ENCODE assay signal across 26 cellular contexts in genomic region chr5:36651775-36652685, GRCh38. TPM values are rescaled to one million over a fixed set of nuclear protein-coding genes. Genes with fewer than 3 reads are reported as not detected.
DNase-seq lines count a peak whose midpoint lies in the region; ATAC-seq, FAIRE-seq and TF ChIP-seq lines count a peak whose summit lies in the region.
"Had no signal": no experiment of that assay in that cellular context is flagged by ENCODE, and none has a peak within 500 bp of the region (broad histone marks: within the 10 kb centered on the region; RNA-seq: fewer than 3 reads in every experiment).

No MANE protein-coding gene starts in this region.

- no peak for TF ChIP-seq POLR2A in testis (IDR thresholded peaks at IDR 0.05)

- no peak overlapping the region for H3K4me2 ChIP-seq in astrocyte (ENCODE audit: low read length)
- H3K4me2 ChIP-seq: A549, smooth muscle cell had no signal

- H3K9me3 ChIP-seq in astrocyte (ENCODE audit: insufficient read depth, low read depth, low read length) (no peaks in the 10 kb centered on the region), testis (no peaks in the 10 kb centered on the region)
- H3K9me3 ChIP-seq: A549, uterus had no signal

- H3K9me3 Mint-ChIP-seq in astrocyte (ENCODE audit: unreplicated experiment) (no peaks in the 10 kb centered on the region), nephron (no peaks in the 10 kb centered on the region), Calu3 (ENCODE audit: low read depth, unreplicated experiment) (no peaks in the 10 kb centered on the region)
- H3K9me3 Mint-ChIP-seq in activated naive CD4-positive, alpha-beta T cell treated with anti-CD3 and anti-CD28 coated beads, Interleukin-2, amount 10 ng/mL, durations not matched to agents 7 days and 5 days, result no peaks in the 10 kb centered on the region
- H3K9me3 Mint-ChIP-seq: activated T-cell treated with anti-CD3 and anti-CD28 coated beads, Interleukin-2, amount 50 U/mL, for 24 hours; naive B cell; stimulated activated naive CD8-positive, alpha-beta T cell treated with anti-CD3 and anti-CD28 coated beads, Interleukin-15, amount 100 ng/mL, for 72 hours had no signal

- H3K79me2 ChIP-seq in astrocyte (ENCODE audit: insufficient read depth, low read length), result no peaks in the 10 kb centered on the region

- no peaks in the 10 kb centered on the region for H3K36me3 ChIP-seq in astrocyte (ENCODE audit: insufficient read depth, low read length)
- H3K36me3 ChIP-seq in testis (ENCODE audit: low read depth, missing control alignments), result no peaks in the 10 kb centered on the region
- H3K36me3 ChIP-seq: uterus had no signal

- WGBS in testis, 2 donors, result 76 to 89% methylated on average over 9 of the region's 9 CpGs

- peaks cover 6% of the 10 kb centered on the region for H3K36me3 Mint-ChIP-seq in astrocyte (ENCODE audit: low read depth, unreplicated experiment)
- no peaks in the 10 kb centered on the region for H3K36me3 Mint-ChIP-seq in nephron (ENCODE audit: low read depth)
- H3K36me3 Mint-ChIP-seq in Calu3 (ENCODE audit: insufficient read depth, unreplicated experiment), result no peaks in the 10 kb centered on the region
- no peaks in the 10 kb centered on the region for H3K36me3 Mint-ChIP-seq in activated naive CD4-positive, alpha-beta T cell treated with anti-CD3 and anti-CD28 coated beads, Interleukin-2, amount 10 ng/mL, durations not matched to agents 7 days and 5 days
- H3K36me3 Mint-ChIP-seq: naive B cell had no signal

- FAIRE-seq in astrocyte (lab: Jason Lieb, UNC), result no peak
- FAIRE-seq: A549 had no signal

- peaks cover 3% of the 10 kb centered on the region for H3K4me1 ChIP-seq in astrocyte (ENCODE audit: insufficient read depth, low read length)
- H3K4me1 ChIP-seq in testis, result no peaks in the 10 kb centered on the region
- H3K4me1 ChIP-seq: A549, uterus had no signal

- no TSS peak for BruUV-seq in Calu3 (replicated peaks; lab: Mats Ljungman, UMichigan)

- CTCF ChIA-PET in Calu3 (lab: Charles Lee), result interaction anchor here (1.0 kb wide), 1 partner anchor 9 kb away, joined by 4 read pairs; no protein-coding TSS in a partner anchor
- CTCF ChIA-PET in activated naive CD4-positive, alpha-beta T cell treated with anti-CD3 and anti-CD28 coated beads, Interleukin-2, amount 10 ng/mL, durations not matched to agents 7 days and 5 days (lab: Charles Lee), result no interaction called here

- intact Hi-C loops in left cardiac atrium (cut with DNase I) (loop anchor here in 1 of 2 donors (5.0 kb wide), 1 partner anchor 45 kb away; the partner anchor contains the start of gene SLC1A3), testis (cut with DNase I; ENCODE audit: low total_unique reads) (no loop called here), Calu3 (cut with micrococcal nuclease; ENCODE audit: unreplicated experiment) (no loop called here)

- peak; percentile 75 for DNase-seq in AG10803 (ENCODE audit: low read depth)
- no peak for DNase-seq in astrocyte (ENCODE audit: low read depth)
- DNase-seq in left cardiac atrium, result no peak
- no peak for DNase-seq in HK-2 (ENCODE audit: unreplicated experiment)
- no peak for DNase-seq in testis
- DNase-seq in Calu3, result no peak
- DNase-seq in activated naive CD4-positive, alpha-beta T cell treated with anti-CD3 and anti-CD28 coated beads, Interleukin-2, amount 10 ng/mL, durations not matched to agents 7 days and 5 days, result no peak
- DNase-seq: activated CD8-positive, alpha-beta T cell treated with anti-CD3 and anti-CD28 coated beads, Interleukin-2, amount 10 ng/mL, durations not matched to agents 7 days and 5 days; activated naive CD4-positive, alpha-beta T cell treated with Interleukin-2 at 50 U/mL for 16 hours; activated T-cell treated with anti-CD3 and anti-CD28 coated beads, Interleukin-2, amount 50 U/mL, for 24 hours; aorta; GDM1; naive B cell; NCI-H1694; NCI-H446 treated with DMSO at 0.1 percent for 48 hours; NK-92 treated with Interleukin-12 subunit alpha and Interleukin-12 subunit beta, amount 100 ng/mL, for 24 hours; stimulated activated CD4-positive, alpha-beta T cell treated with anti-CD3 and anti-CD28 coated beads, Interleukin-4, amount 100 ng/mL, for 1 hour; stimulated activated naive CD8-positive, alpha-beta T cell treated with anti-CD3 and anti-CD28 coated beads, Interleukin-15, amount 100 ng/mL, for 72 hours; T-helper 9 cell; uterus had no signal

- H3K4me1 Mint-ChIP-seq in astrocyte (ENCODE audit: low read depth, unreplicated experiment) (peaks cover 17% of the 10 kb centered on the region), nephron (peaks cover 40% of the 10 kb centered on the region), Calu3 (ENCODE audit: low read depth, unreplicated experiment) (peaks cover 1% of the 10 kb centered on the region)
- H3K4me1 Mint-ChIP-seq in activated naive CD4-positive, alpha-beta T cell treated with anti-CD3 and anti-CD28 coated beads, Interleukin-2, amount 10 ng/mL, durations not matched to agents 7 days and 5 days, result no peaks in the 10 kb centered on the region
- H3K4me1 Mint-ChIP-seq: naive B cell; stimulated activated naive CD8-positive, alpha-beta T cell treated with anti-CD3 and anti-CD28 coated beads, Interleukin-15, amount 100 ng/mL, for 72 hours had no signal

- H3K27ac Mint-ChIP-seq in astrocyte (ENCODE audit: unreplicated experiment), result peak overlapping the region; percentile 22
- H3K27ac Mint-ChIP-seq in nephron, result peak overlapping the region; percentile 77 to 85 (median 84)
- H3K27ac Mint-ChIP-seq in Calu3 (ENCODE audit: unreplicated experiment), result no peak overlapping the region
- H3K27ac Mint-ChIP-seq in activated naive CD4-positive, alpha-beta T cell treated with anti-CD3 and anti-CD28 coated beads, Interleukin-2, amount 10 ng/mL, durations not matched to agents 7 days and 5 days, result no peak overlapping the region
- H3K27ac Mint-ChIP-seq: activated CD8-positive, alpha-beta T cell treated with anti-CD3 and anti-CD28 coated beads, Interleukin-2, amount 10 ng/mL, durations not matched to agents 7 days and 5 days; activated T-cell treated with anti-CD3 and anti-CD28 coated beads, Interleukin-2, amount 50 U/mL, for 24 hours; stimulated activated naive CD8-positive, alpha-beta T cell treated with anti-CD3 and anti-CD28 coated beads, Interleukin-15, amount 100 ng/mL, for 72 hours had no signal

- no peaks in the 10 kb centered on the region for H3K27me3 ChIP-seq in astrocyte (ENCODE audit: insufficient read depth, low read length)
- H3K27me3 ChIP-seq in testis, result no peaks in the 10 kb centered on the region
- H3K27me3 ChIP-seq: uterus had no signal

- H3K4me3 Mint-ChIP-seq in astrocyte (ENCODE audit: unreplicated experiment) (no peak overlapping the region), nephron (no peak overlapping the region), Calu3 (ENCODE audit: low read depth, unreplicated experiment) (no peak overlapping the region)
- no peak overlapping the region for H3K4me3 Mint-ChIP-seq in activated naive CD4-positive, alpha-beta T cell treated with anti-CD3 and anti-CD28 coated beads, Interleukin-2, amount 10 ng/mL, durations not matched to agents 7 days and 5 days
- H3K4me3 Mint-ChIP-seq: activated CD8-positive, alpha-beta T cell treated with anti-CD3 and anti-CD28 coated beads, Interleukin-2, amount 10 ng/mL, durations not matched to agents 7 days and 5 days; activated T-cell treated with anti-CD3 and anti-CD28 coated beads, Interleukin-2, amount 50 U/mL, for 24 hours; naive B cell; stimulated activated naive CD8-positive, alpha-beta T cell treated with anti-CD3 and anti-CD28 coated beads, Interleukin-15, amount 100 ng/mL, for 72 hours had no signal

- no peaks in the 10 kb centered on the region for H3K27me3 Mint-ChIP-seq in astrocyte (ENCODE audit: low read depth, unreplicated experiment)
- no peaks in the 10 kb centered on the region for H3K27me3 Mint-ChIP-seq in nephron (ENCODE audit: low read depth)
- H3K27me3 Mint-ChIP-seq in Calu3 (ENCODE audit: unreplicated experiment), result peaks cover 43% of the 10 kb centered on the region
- peaks cover 4% of the 10 kb centered on the region for H3K27me3 Mint-ChIP-seq in activated naive CD4-positive, alpha-beta T cell treated with anti-CD3 and anti-CD28 coated beads, Interleukin-2, amount 10 ng/mL, durations not matched to agents 7 days and 5 days

- no peaks in the 10 kb centered on the region for H4K20me1 ChIP-seq in astrocyte (ENCODE audit: insufficient read depth, low read length)

- no peak for TF ChIP-seq CTCF in AG10803 (conservative IDR thresholded peaks at IDR 0.05; ENCODE audit: low read length)
- TF ChIP-seq CTCF in astrocyte (IDR thresholded peaks at IDR 0.05; ENCODE audit: insufficient read depth, low read depth, low read length), result no peak
- no peak for TF ChIP-seq CTCF in nephron (IDR thresholded peaks at IDR 0.05; ENCODE audit: unreplicated experiment in 3 of 3)
- no peak for TF ChIP-seq CTCF in testis (IDR thresholded peaks at IDR 0.05)
- TF ChIP-seq CTCF in Calu3 (IDR thresholded peaks at IDR 0.05; ENCODE audit: unreplicated experiment), result no peak

- no peak overlapping the region for H3K27ac ChIP-seq in astrocyte (ENCODE audit: low read depth, low read length)
- no peak overlapping the region for H3K27ac ChIP-seq in testis
- H3K27ac ChIP-seq: A549, C4-2B, coronary artery, uterus had no signal

- H3K4me3 ChIP-seq in AG10803 (ENCODE audit: low read length) (no peak overlapping the region), astrocyte (ENCODE audit: insufficient read depth, low read depth, low read length) (no peak overlapping the region), testis (no peak overlapping the region)
- H3K4me3 ChIP-seq: A549, coronary artery, lung, smooth muscle cell, uterus had no signal

- H3K9ac ChIP-seq in astrocyte (ENCODE audit: low read length), result no peak overlapping the region

- no peak overlapping the region for H2AFZ ChIP-seq in astrocyte (ENCODE audit: low read depth, low read length)

- ATAC-seq in left cardiac atrium, result peak; percentile 61 to 72
- ATAC-seq: A549; activated CD8-positive, alpha-beta T cell treated with anti-CD3 and anti-CD28 coated beads, Interleukin-2, amount 10 ng/mL, durations not matched to agents 7 days and 5 days; stimulated activated naive CD8-positive, alpha-beta T cell treated with anti-CD3 and anti-CD28 coated beads, Interleukin-15, amount 100 ng/mL, for 72 hours had no signal

RNA-seq across cellular contexts. Expression of gene SLC1A3, which starts 45.6 kb away (rescaled TPM):
- 20.9 and 23.8 TPM in 2 replicates for total RNA-seq in astrocyte
- total RNA-seq in left cardiac atrium, result 10 to 100 TPM; 44.9 to 66.6 TPM
- 10 to 100 TPM in 1 of 2 donors, 1 to 10 TPM in 1; 6.6 to 10.8 TPM for total RNA-seq in testis
- 3.6 TPM for polyA plus RNA-seq in testis (ENCODE audit: insufficient read depth, low read depth, low replicate concordance)
- total RNA-seq in Calu3 (2022), result 6.0 and 7.9 TPM in 2 replicates
- total RNA-seq: activated CD8-positive, alpha-beta T cell treated with anti-CD3 and anti-CD28 coated beads, Interleukin-2, amount 10 ng/mL, durations not matched to agents 7 days and 5 days had no signal
- polyA plus RNA-seq: A549 had no signal

Comparison
In these comparisons a context has a peak if more than half of its experiments do, and no peak if none do; other contexts are left out.
1. H3K27ac Mint-ChIP-seq: peak in astrocyte (single experiment) and nephron (3 of 3); none in Calu3 (single experiment) and activated naive CD4-positive, alpha-beta T cell treated with anti-CD3 and anti-CD28 coated beads, Interleukin-2, amount 10 ng/mL, durations not matched to agents 7 days and 5 days (single experiment).